In the genomic region with DNA sequence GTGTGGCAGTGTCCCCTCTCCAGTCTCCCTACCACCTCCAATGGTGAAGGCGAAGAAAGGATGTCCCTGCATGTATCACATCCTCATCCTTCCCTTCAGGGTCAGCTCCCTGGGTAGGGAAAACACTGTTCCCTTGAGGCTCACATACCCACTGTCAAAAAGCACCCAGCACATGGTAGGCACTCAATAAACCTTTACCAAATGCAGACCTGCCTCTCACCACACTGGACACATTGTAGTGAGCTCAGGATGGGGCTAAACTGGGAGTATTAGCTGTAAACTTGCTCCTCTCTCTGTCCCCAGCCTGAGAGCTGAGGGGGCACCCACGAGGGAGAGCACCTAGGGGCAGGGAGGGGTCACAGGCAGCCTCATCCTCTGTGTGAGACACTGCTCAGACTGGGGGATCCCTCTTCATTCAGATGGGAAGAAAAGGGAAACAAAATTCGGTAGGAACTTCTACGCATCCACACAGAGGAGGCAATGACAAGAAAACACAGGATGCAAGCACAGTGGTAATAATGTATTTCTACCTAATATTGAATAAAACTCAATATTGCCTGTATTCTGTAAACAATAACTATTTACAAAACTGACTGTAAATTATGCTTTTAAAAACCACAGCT, we compare ENCODE assay signal across 29 cellular contexts.
"Had no signal": no experiment of that assay in that cellular context is flagged by ENCODE, and none has a peak within 500 bp of the region (broad histone marks: within the 10 kb centered on the region; RNA-seq: fewer than 3 reads in every experiment).

No MANE protein-coding gene starts in this region.

- H3K4me3 ChIP-seq: esophagus squamous epithelium, gastroesophageal sphincter, heart right ventricle had no signal

- H3K9me3 ChIP-seq: esophagus squamous epithelium, gastroesophageal sphincter, heart right ventricle had no signal

- H3K27ac ChIP-seq: brain microvascular endothelial cell, esophagus squamous epithelium, gastroesophageal sphincter, heart right ventricle had no signal

- H3K36me3 ChIP-seq: brain microvascular endothelial cell, esophagus squamous epithelium, gastroesophageal sphincter, heart right ventricle had no signal

- FAIRE-seq: astrocyte, bronchial epithelial cell, colon had no signal

- ATAC-seq: activated CD4-positive, alpha-beta T cell treated with anti-CD3 and anti-CD28 coated beads for 36 hours; activated CD8-positive, alpha-beta T cell treated with anti-CD3 and anti-CD28 coated beads, Interleukin-2, amount 10 ng/mL, durations not matched to agents 7 days and 5 days; activated T-cell treated with anti-CD3 and anti-CD28 coated beads, Interleukin-2, amount 50 U/mL, for 4 hours; activated T-helper 17 cell treated with anti-CD3 and anti-CD28 coated beads, Interleukin-2, amount 50 U/mL, for 72 hours; effector memory CD8-positive, alpha-beta T cell; gastroesophageal sphincter; heart right ventricle had no signal

- H3K36me3 Mint-ChIP-seq: activated CD4-positive, alpha-beta memory T cell treated with anti-CD3 and anti-CD28 coated beads for 36 hours; activated naive CD8-positive, alpha-beta T cell had no signal

- H3K4me1 ChIP-seq: esophagus squamous epithelium, gastroesophageal sphincter had no signal

- H3K4me3 Mint-ChIP-seq: activated CD4-positive, alpha-beta memory T cell treated with anti-CD3 and anti-CD28 coated beads for 36 hours; activated CD4-positive, alpha-beta T cell treated with anti-CD3 and anti-CD28 coated beads for 36 hours; activated CD4-positive, alpha-beta T cell treated with anti-CD3 and anti-CD28 coated beads, Interleukin-2, amount 10 ng/mL, durations not matched to agents 24 days and 14 days; activated CD8-positive, alpha-beta T cell treated with anti-CD3 and anti-CD28 coated beads, Interleukin-2, amount 10 ng/mL, durations not matched to agents 7 days and 5 days; activated naive CD8-positive, alpha-beta T cell; activated T-cell treated with anti-CD3 and anti-CD28 coated beads, Interleukin-2, amount 50 U/mL, for 4 hours; activated T-helper 17 cell treated with anti-CD3 and anti-CD28 coated beads, Interleukin-2, amount 50 U/mL, for 72 hours; effector memory CD8-positive, alpha-beta T cell had no signal

- H3K27ac Mint-ChIP-seq: activated CD4-positive, alpha-beta memory T cell treated with anti-CD3 and anti-CD28 coated beads for 36 hours; activated CD4-positive, alpha-beta T cell treated with anti-CD3 and anti-CD28 coated beads for 36 hours; activated CD4-positive, alpha-beta T cell treated with anti-CD3 and anti-CD28 coated beads, Interleukin-2, amount 10 ng/mL, durations not matched to agents 24 days and 14 days; activated CD8-positive, alpha-beta T cell treated with anti-CD3 and anti-CD28 coated beads, Interleukin-2, amount 10 ng/mL, durations not matched to agents 7 days and 5 days; activated naive CD8-positive, alpha-beta T cell; activated T-helper 17 cell treated with anti-CD3 and anti-CD28 coated beads, Interleukin-2, amount 50 U/mL, for 72 hours; effector memory CD8-positive, alpha-beta T cell had no signal

- DNase-seq: activated CD4-positive, alpha-beta memory T cell treated with anti-CD3 and anti-CD28 coated beads for 36 hours; activated CD4-positive, alpha-beta T cell treated with anti-CD3 and anti-CD28 coated beads for 36 hours; activated CD4-positive, alpha-beta T cell treated with anti-CD3 and anti-CD28 coated beads, Interleukin-2, amount 10 ng/mL, durations not matched to agents 24 days and 14 days; activated CD4-positive, CD25-positive, alpha-beta regulatory T cell; activated CD4-positive, CD25-positive, alpha-beta regulatory T cell treated with anti-CD3 and anti-CD28 coated beads, Interleukin-2, amount 50 U/mL, for 72 hours; activated CD8-positive, alpha-beta T cell treated with anti-CD3 and anti-CD28 coated beads, Interleukin-2, amount 10 ng/mL, durations not matched to agents 7 days and 5 days; activated effector memory CD4-positive, alpha-beta T cell treated with Interleukin-2 at 50 U/mL for 16 hours; activated gamma-delta T cell treated with Interleukin-2 at 50 U/mL for 16 hours; activated naive CD4-positive, alpha-beta T cell treated with anti-CD3 and anti-CD28 coated beads, Interleukin-2, amount 50 U/mL, for 16 hours; activated naive CD4-positive, alpha-beta T cell treated with Interleukin-2 at 50 U/mL for 16 hours; activated T-cell treated with anti-CD3 and anti-CD28 coated beads, Interleukin-2, amount 50 U/mL, for 4 hours; amniotic stem cell; brain microvascular endothelial cell; cortex of kidney; dermis blood vessel endothelial cell; effector CD4-positive, alpha-beta T cell; effector memory CD8-positive, alpha-beta T cell; erythroblast; esophagus squamous epithelium; foreskin melanocyte; heart right ventricle; T-helper 1 cell; T-helper 2 cell had no signal

- H3K4me1 Mint-ChIP-seq: activated CD4-positive, alpha-beta T cell treated with anti-CD3 and anti-CD28 coated beads for 36 hours; activated CD4-positive, alpha-beta T cell treated with anti-CD3 and anti-CD28 coated beads, Interleukin-2, amount 10 ng/mL, durations not matched to agents 24 days and 14 days; activated T-helper 17 cell treated with anti-CD3 and anti-CD28 coated beads, Interleukin-2, amount 50 U/mL, for 72 hours had no signal
